ENCODE assay signal across 17 cellular contexts in genomic region chr15:75197062-75197630, GRCh38.
"Had no signal": no experiment of that assay in that cellular context is flagged by ENCODE, and none has a peak within 500 bp of the region (broad histone marks: within the 10 kb centered on the region; RNA-seq: fewer than 3 reads in every experiment).

No MANE protein-coding gene starts in this region.

- H3K36me3 ChIP-seq: left lung, neutrophil had no signal

- H3K27ac ChIP-seq: dorsolateral prefrontal cortex, hepatocyte, left lung, neutrophil, skin epidermis had no signal

- H3K4me3 ChIP-seq: dorsolateral prefrontal cortex, hepatocyte, left lung, mucosa of descending colon, skin epidermis had no signal

- H3K27ac Mint-ChIP-seq: activated CD8-positive, alpha-beta T cell treated with anti-CD3 and anti-CD28 coated beads for 36 hours; activated naive CD8-positive, alpha-beta T cell; stimulated activated naive CD8-positive, alpha-beta T cell treated with anti-CD3 and anti-CD28 coated beads, Interleukin-15, Interleukin-2, amounts not matched to agents 100 ng/mL and 50 ng/mL, for 24 hours; type B pancreatic cell had no signal

- FAIRE-seq: endometrium, keratinocyte had no signal

- H3K36me3 Mint-ChIP-seq: activated naive CD8-positive, alpha-beta T cell; type B pancreatic cell had no signal

- H2AFZ ChIP-seq: hepatocyte had no signal

- H3K4me3 Mint-ChIP-seq: activated CD8-positive, alpha-beta T cell treated with anti-CD3 and anti-CD28 coated beads for 36 hours; activated naive CD8-positive, alpha-beta T cell; stimulated activated naive CD8-positive, alpha-beta T cell treated with anti-CD3 and anti-CD28 coated beads, Interleukin-15, Interleukin-2, amounts not matched to agents 100 ng/mL and 50 ng/mL, for 24 hours; type B pancreatic cell had no signal

- H3K4me2 ChIP-seq: hepatocyte had no signal

- H3K27me3 ChIP-seq: hepatocyte had no signal

- DNase-seq: activated CD8-positive, alpha-beta memory T cell treated with anti-CD3 and anti-CD28 coated beads, Interleukin-2, amount 50 U/mL, for 4 hours; activated CD8-positive, alpha-beta T cell treated with anti-CD3 and anti-CD28 coated beads for 36 hours; activated effector memory CD4-positive, alpha-beta T cell treated with anti-CD3 and anti-CD28 coated beads, Interleukin-2, amount 50 U/mL, for 16 hours; activated T-cell treated with anti-CD3 and anti-CD28 coated beads, Interleukin-2, amount 50 U/mL, for 48 hours; amygdala; left lung; mucosa of descending colon had no signal

- H3K9me3 Mint-ChIP-seq: activated CD8-positive, alpha-beta T cell treated with anti-CD3 and anti-CD28 coated beads for 36 hours; naive thymus-derived CD4-positive, alpha-beta T cell; stimulated activated naive CD8-positive, alpha-beta T cell treated with anti-CD3 and anti-CD28 coated beads, Interleukin-15, Interleukin-2, amounts not matched to agents 100 ng/mL and 50 ng/mL, for 24 hours; type B pancreatic cell had no signal

- ATAC-seq: activated CD8-positive, alpha-beta T cell treated with anti-CD3 and anti-CD28 coated beads for 36 hours; left lung; mucosa of descending colon; naive thymus-derived CD4-positive, alpha-beta T cell had no signal

- H3K9me3 ChIP-seq: left lung, mucosa of descending colon, neutrophil had no signal
